ENCODE assay signal across 1 cellular context in genomic region chr19:1839658-1840540, GRCh38.
TF ChIP-seq lines count a peak whose summit lies in the region.

No MANE protein-coding gene starts in this region.

TF ChIP-seq in H1, 55 proteins besides CTCF, POLR2A, EP300 and RAD21:
- TF ChIP-seq KDM1A (IDR thresholded peaks at IDR 0.05; ENCODE audit: borderline replicate concordance, low read length) (no peak), SRF (IDR thresholded peaks at IDR 0.05; ENCODE audit: low read depth, low read length) (no peak), RNF2 (IDR thresholded peaks at IDR 0.05; ENCODE audit: borderline replicate concordance, low read depth, low read length, missing control alignments, poor library complexity, severe bottlenecking) (no peak), CEBPB (IDR thresholded peaks at IDR 0.05; ENCODE audit: low read depth, low read length) (no peak), GABPA (IDR thresholded peaks at IDR 0.05; ENCODE audit: borderline replicate concordance, insufficient read depth, low read length) (no peak), JUN (IDR thresholded peaks at IDR 0.05; ENCODE audit: low read depth, low read length) (no peak), SIX5 (IDR thresholded peaks at IDR 0.05; ENCODE audit: low read depth, low read length) (no peak), SUZ12 (IDR thresholded peaks at IDR 0.05; ENCODE audit: low read length) (no peak), TCF12 (IDR thresholded peaks at IDR 0.05; ENCODE audit: low read depth, low read length) (no peak), PHF8 (conservative IDR thresholded peaks at IDR 0.05; ENCODE audit: low read depth, low read length) (no peak), HDAC6 (IDR thresholded peaks at IDR 0.05; ENCODE audit: low read depth, low read length) (no peak), TEAD4 (IDR thresholded peaks at IDR 0.05; ENCODE audit: low read depth, low read length) (no peak), HDAC2 (IDR thresholded peaks at IDR 0.05; ENCODE audit: borderline replicate concordance in 1 of 2, low read depth in 2 of 2, low read length in 2 of 2) (no peak), CREB1 (IDR thresholded peaks at IDR 0.05) (no peak), SP1 (IDR thresholded peaks at IDR 0.05; ENCODE audit: low read depth, low read length) (no peak), ZNF274 (IDR thresholded peaks at IDR 0.05; ENCODE audit: borderline replicate concordance, extremely low read depth, low read length) (no peak)
